ENCODE assay signal across 17 cellular contexts in the genomic region with DNA sequence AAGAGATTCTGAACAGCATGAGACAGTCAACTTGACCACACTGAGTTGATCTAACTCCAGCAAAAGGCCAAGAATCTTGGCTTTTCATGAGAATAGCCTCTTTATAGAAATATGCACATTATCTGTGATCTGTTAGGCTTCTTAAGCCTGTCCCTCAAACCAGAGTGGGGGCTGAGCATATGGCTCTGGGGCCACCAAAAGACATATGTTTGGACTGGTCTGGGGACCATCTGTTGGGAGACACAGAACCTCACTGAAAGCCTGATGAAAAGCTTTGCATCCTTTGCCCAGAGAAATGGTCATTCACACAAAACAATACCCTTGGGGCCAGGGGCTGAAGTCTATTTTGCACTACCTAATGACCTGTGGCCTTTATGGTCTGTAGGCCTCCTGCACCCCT.
DNase-seq lines count a peak whose midpoint lies in the region; ATAC-seq and TF ChIP-seq lines count a peak whose summit lies in the region.
"Had no signal": no experiment of that assay in that cellular context is flagged by ENCODE, and none has a peak within 500 bp of the region (broad histone marks: within the 10 kb centered on the region; RNA-seq: fewer than 3 reads in every experiment).

No MANE protein-coding gene starts in this region.

- peak overlapping the region; percentile 42 for H3K4me3 Mint-ChIP-seq in glutamatergic neuron (ENCODE audit: unreplicated experiment)
- H3K4me3 Mint-ChIP-seq: B cell; CD4-positive, alpha-beta T cell; CD8-positive, alpha-beta T cell had no signal

- in situ Hi-C loops in G401 (cut with HindIII; ENCODE audit: low sequenced_read_pairs), result no loop called here

- peaks cover 11% of the 10 kb centered on the region for H3K9me3 Mint-ChIP-seq in glutamatergic neuron (ENCODE audit: unreplicated experiment)
- H3K9me3 Mint-ChIP-seq: CD4-positive, alpha-beta T cell; CD8-positive, alpha-beta T cell had no signal

- peaks cover 8% of the 10 kb centered on the region for H3K27me3 Mint-ChIP-seq in glutamatergic neuron (ENCODE audit: unreplicated experiment)

- H3K36me3 Mint-ChIP-seq in glutamatergic neuron (ENCODE audit: unreplicated experiment), result peaks cover 5% of the 10 kb centered on the region
- H3K36me3 Mint-ChIP-seq: CD8-positive, alpha-beta T cell had no signal

- peak overlapping the region; percentile 79 for H3K27ac Mint-ChIP-seq in glutamatergic neuron (ENCODE audit: unreplicated experiment)
- H3K27ac Mint-ChIP-seq: B cell; CD4-positive, alpha-beta T cell; CD8-positive, alpha-beta T cell had no signal

- H3K4me1 Mint-ChIP-seq in glutamatergic neuron (ENCODE audit: low read depth, unreplicated experiment), result peaks cover 37% of the 10 kb centered on the region
- H3K4me1 Mint-ChIP-seq: B cell had no signal

- no peak for ATAC-seq in HG03095 (IDR thresholded peaks at IDR 0.05; ENCODE audit: unreplicated experiment)
- no peak for ATAC-seq in GM21381 (IDR thresholded peaks at IDR 0.05; ENCODE audit: unreplicated experiment)
- ATAC-seq: CD8-positive, alpha-beta T cell; GM12878 had no signal

- peak; percentile 16 to 74 for DNase-seq in NCI-H524 (lab: John Stamatoyannopoulos, UW)
- no peak for DNase-seq in NCI-H524 treated with DMSO at 0.1 percent for 48 hours (lab: John Stamatoyannopoulos, UW)
- DNase-seq in G401 (ENCODE audit: low spot score), result peak; percentile 74
- DNase-seq in cerebellar cortex (ENCODE audit: low spot score), result peak; percentile 67
- no peak for DNase-seq in glutamatergic neuron
- no peak for DNase-seq in activated CD8-positive, alpha-beta memory T cell treated with anti-CD3 and anti-CD28 coated beads for 24 hours
- DNase-seq: AML-193; Caco-2; Calu3; CD4-positive, alpha-beta T cell; CD8-positive, alpha-beta T cell; DMS79 treated with DMSO at 0.1 percent for 48 hours; GDM1 had no signal

- TF ChIP-seq CTCF in glutamatergic neuron (IDR thresholded peaks at IDR 0.05; ENCODE audit: partially characterized antibody, unreplicated experiment), result no peak

Comparison
In these comparisons a context has a peak if more than half of its experiments do, and no peak if none do; other contexts are left out.
1. DNase-seq: peak in NCI-H524 (2 of 2), G401 (single experiment) and cerebellar cortex (single experiment); none in NCI-H524 treated with DMSO at 0.1 percent for 48 hours (single experiment), glutamatergic neuron (single experiment) and activated CD8-positive, alpha-beta memory T cell treated with anti-CD3 and anti-CD28 coated beads for 24 hours (single experiment).